1 cellular context compared by ENCODE assay signal in the genomic region with DNA sequence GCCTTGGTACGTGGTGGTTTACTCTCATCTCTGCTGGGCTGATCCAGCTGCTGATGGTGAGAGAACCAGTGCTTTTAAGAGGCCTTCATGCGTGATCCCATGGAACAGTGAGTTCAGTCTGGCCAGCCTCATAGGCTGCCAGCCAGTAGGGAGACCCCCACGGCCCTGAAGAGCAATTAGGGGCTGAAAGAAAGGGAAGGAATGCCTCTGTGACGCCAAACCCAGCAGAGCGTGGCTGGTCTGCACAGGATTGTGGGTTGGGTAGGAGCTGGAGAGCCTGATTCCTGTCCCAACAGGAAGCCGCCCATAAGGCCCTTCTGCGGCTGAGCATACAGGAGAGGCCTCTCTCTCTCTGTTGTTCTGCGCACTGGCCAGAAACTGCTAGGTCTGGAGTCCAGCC.
TF ChIP-seq lines count a peak whose summit lies in the region.

No MANE protein-coding gene starts in this region.

TF ChIP-seq in H1, 55 proteins besides CTCF, POLR2A, EP300 and RAD21 (continued from another document):
- TF ChIP-seq, protein P1, sequence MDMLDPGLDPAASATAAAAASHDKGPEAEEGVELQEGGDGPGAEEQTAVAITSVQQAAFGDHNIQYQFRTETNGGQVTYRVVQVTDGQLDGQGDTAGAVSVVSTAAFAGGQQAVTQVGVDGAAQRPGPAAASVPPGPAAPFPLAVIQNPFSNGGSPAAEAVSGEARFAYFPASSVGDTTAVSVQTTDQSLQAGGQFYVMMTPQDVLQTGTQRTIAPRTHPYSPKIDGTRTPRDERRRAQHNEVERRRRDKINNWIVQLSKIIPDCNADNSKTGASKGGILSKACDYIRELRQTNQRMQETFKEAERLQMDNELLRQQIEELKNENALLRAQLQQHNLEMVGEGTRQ (IDR thresholded peaks at IDR 0.05; ENCODE audit: low read length), result no peak
- TF ChIP-seq CBX5 (IDR thresholded peaks at IDR 0.05; ENCODE audit: low read depth, low read length), result no peak
- no peak for TF ChIP-seq ZNF274 (IDR thresholded peaks at IDR 0.05; ENCODE audit: borderline replicate concordance, extremely low read depth, low read length)
- TF ChIP-seq ASH2L (IDR thresholded peaks at IDR 0.05; ENCODE audit: low read length), result no peak
- no peak for TF ChIP-seq GABPA (IDR thresholded peaks at IDR 0.05; ENCODE audit: borderline replicate concordance, insufficient read depth, low read length)
- TF ChIP-seq CHD1 (IDR thresholded peaks at IDR 0.05; ENCODE audit: low read depth, low read length), result no peak
